Comparison of ENCODE assay signal across 31 cellular contexts in the genomic region with DNA sequence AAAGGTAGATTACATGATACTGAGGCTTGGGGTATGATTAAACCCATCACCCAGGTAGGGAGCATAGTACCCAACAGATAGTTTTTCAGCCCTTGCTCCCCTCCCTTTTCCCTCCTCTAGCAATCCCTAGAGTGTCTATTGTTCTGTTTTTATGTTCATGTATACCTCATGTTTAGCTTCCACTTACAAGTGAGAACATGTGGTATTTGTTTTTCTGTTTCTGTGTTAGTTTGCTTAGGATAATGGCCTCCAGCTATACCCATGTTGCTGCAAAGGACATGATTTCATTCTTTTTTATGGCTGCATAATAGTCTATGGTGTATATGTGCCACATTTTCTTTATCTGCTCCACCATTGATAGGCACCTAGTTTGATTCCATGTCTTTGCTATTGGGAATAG.
"Had no signal": no experiment of that assay in that cellular context is flagged by ENCODE, and none has a peak within 500 bp of the region (broad histone marks: within the 10 kb centered on the region; RNA-seq: fewer than 3 reads in every experiment).

No MANE protein-coding gene starts in this region.

- ATAC-seq: activated CD4-positive, CD25-positive, alpha-beta regulatory T cell treated with anti-CD3 and anti-CD28 coated beads, Interleukin-2, amount 50 U/mL, for 24 hours; activated CD8-positive, alpha-beta T cell treated with anti-CD3 and anti-CD28 coated beads for 36 hours; activated T-cell treated with anti-CD3 and anti-CD28 coated beads, Interleukin-2, amount 50 U/mL, for 4 hours; activated T-helper 17 cell treated with anti-CD3 and anti-CD28 coated beads, Interleukin-2, amount 50 U/mL, for 72 hours; body of pancreas; esophagus mucosa; heart left ventricle; T-helper 17 cell had no signal

- H3K27me3 ChIP-seq: body of pancreas, cardiac muscle cell, colonic mucosa, heart left ventricle had no signal

- DNase-seq: activated B cell treated with CpG ODN at 0.5 μM for 24 hours; activated CD4-positive, alpha-beta T cell treated with anti-CD3 and anti-CD28 coated beads for 48 hours; activated CD4-positive, alpha-beta T cell treated with anti-CD3 and anti-CD28 coated beads, Interleukin-2, amount 50 U/mL, for 1 hour; activated CD4-positive, alpha-beta T cell treated with anti-CD3 and anti-CD28 coated beads, Interleukin-2, amount 50 U/mL, for 48 hours; activated CD8-positive, alpha-beta memory T cell treated with anti-CD3 and anti-CD28 coated beads for 24 hours; activated CD8-positive, alpha-beta T cell treated with anti-CD3 and anti-CD28 coated beads for 36 hours; activated effector memory CD4-positive, alpha-beta T cell treated with Interleukin-2 at 50 U/mL for 16 hours; activated gamma-delta T cell treated with Interleukin-2 at 50 U/mL for 16 hours; activated naive CD4-positive, alpha-beta T cell treated with anti-CD3 and anti-CD28 coated beads, Interleukin-2, amount 50 U/mL, for 16 hours; activated naive CD4-positive, alpha-beta T cell treated with Interleukin-2 at 50 U/mL for 16 hours; activated T-cell treated with anti-CD3 and anti-CD28 coated beads, Interleukin-2, amount 50 U/mL, for 4 hours; amniotic stem cell; anterior cingulate cortex; body of pancreas; central memory CD4-positive, alpha-beta T cell; cerebellar nuclear complex; colonic mucosa; effector CD8-positive, alpha-beta T cell; foreskin fibroblast; glutamatergic neuron; heart left ventricle; T-helper 1 cell; T-helper 17 cell; T1000; WERI-Rb-1 had no signal

- H3K4me1 Mint-ChIP-seq: activated B cell treated with CpG ODN at 0.5 μM for 24 hours; activated T-helper 17 cell treated with anti-CD3 and anti-CD28 coated beads, Interleukin-2, amount 50 U/mL, for 72 hours; T-helper 17 cell had no signal

- H3K4me1 ChIP-seq: body of pancreas, colonic mucosa had no signal

- H3K27ac ChIP-seq: body of pancreas, cardiac muscle cell, colonic mucosa, heart left ventricle, WERI-Rb-1 had no signal

- H3K4me3 Mint-ChIP-seq: activated B cell treated with CpG ODN at 0.5 μM for 24 hours; activated CD8-positive, alpha-beta T cell treated with anti-CD3 and anti-CD28 coated beads for 36 hours; activated naive CD8-positive, alpha-beta T cell; activated T-cell treated with anti-CD3 and anti-CD28 coated beads, Interleukin-2, amount 50 U/mL, for 4 hours; activated T-helper 17 cell treated with anti-CD3 and anti-CD28 coated beads, Interleukin-2, amount 50 U/mL, for 72 hours; T-helper 17 cell; T-helper 2 cell treated with Interferon-gamma antibody and Interleukin-4, amounts not matched to agents 5 μg/mL and 100 μg/mL, for 36 hours had no signal

- H3K9me3 ChIP-seq: body of pancreas, colonic mucosa, heart left ventricle had no signal

- H3K36me3 ChIP-seq: cardiac muscle cell, colonic mucosa, heart left ventricle, WERI-Rb-1 had no signal

- H3K36me3 Mint-ChIP-seq: activated naive CD8-positive, alpha-beta T cell had no signal

- H3K9me3 Mint-ChIP-seq: activated B cell treated with CpG ODN at 0.5 μM for 24 hours; activated CD8-positive, alpha-beta T cell treated with anti-CD3 and anti-CD28 coated beads for 36 hours; activated T-cell treated with anti-CD3 and anti-CD28 coated beads, Interleukin-2, amount 50 U/mL, for 4 hours; activated T-helper 17 cell treated with anti-CD3 and anti-CD28 coated beads, Interleukin-2, amount 50 U/mL, for 72 hours; T-helper 2 cell treated with Interferon-gamma antibody and Interleukin-4, amounts not matched to agents 5 μg/mL and 100 μg/mL, for 36 hours had no signal

- H3K27me3 Mint-ChIP-seq: activated B cell treated with CpG ODN at 0.5 μM for 24 hours; activated naive CD8-positive, alpha-beta T cell had no signal

- H3K4me3 ChIP-seq: body of pancreas, cardiac muscle cell, colonic mucosa, heart left ventricle had no signal

- H3K27ac Mint-ChIP-seq: activated B cell treated with CpG ODN at 0.5 μM for 24 hours; activated CD8-positive, alpha-beta T cell treated with anti-CD3 and anti-CD28 coated beads for 36 hours; activated naive CD8-positive, alpha-beta T cell; activated T-helper 17 cell treated with anti-CD3 and anti-CD28 coated beads, Interleukin-2, amount 50 U/mL, for 72 hours; T-helper 17 cell; T-helper 2 cell treated with Interferon-gamma antibody and Interleukin-4, amounts not matched to agents 5 μg/mL and 100 μg/mL, for 36 hours had no signal
